ENCODE assay signal across 8 cellular contexts in genomic region chr15:75367406-75367912, GRCh38. TPM values are rescaled to one million over a fixed set of nuclear protein-coding genes. Genes with fewer than 3 reads are reported as not detected.
A peak's percentile ranks its signal among the peaks of the same experiment; 100 is the strongest.
DNase-seq lines count a peak whose midpoint lies in the region; ATAC-seq, FAIRE-seq and TF ChIP-seq lines count a peak whose summit lies in the region.

No MANE protein-coding gene starts in this region.

- H3K4me1 ChIP-seq in astrocyte (ENCODE audit: insufficient read depth, low read length) (peaks cover 16% of the 10 kb centered on the region), right lobe of liver (peaks cover 0 to 31% (median 7%) of the 10 kb centered on the region in 4 donors), thoracic aorta (ENCODE audit: control insufficient read depth in 1 of 2, low read depth in 2 of 2) (peaks cover 6 to 16% of the 10 kb centered on the region in 2 donors)

- H3K27ac ChIP-seq in astrocyte (ENCODE audit: low read depth, low read length): peak overlapping the region; percentile 89
- peak overlapping the region in 2 of 3 donors; percentile 98 to 99 for H3K27ac ChIP-seq in right lobe of liver
- H3K27ac ChIP-seq in thoracic aorta: peak overlapping the region; percentile 97 to 98

- peak overlapping the region; percentile 90 for H3K27ac Mint-ChIP-seq in activated CD8-positive, alpha-beta memory T cell treated with anti-CD3 and anti-CD28 coated beads, Interleukin-2, amount 10 ng/mL, durations not matched to agents 7 days and 5 days
- H3K27ac Mint-ChIP-seq in astrocyte (ENCODE audit: unreplicated experiment): peak overlapping the region; percentile 77

- H4K20me1 ChIP-seq in astrocyte (ENCODE audit: insufficient read depth, low read length): peaks cover 20% of the 10 kb centered on the region

- 16% methylated on average over 5 of the region's 7 CpGs for WGBS in right lobe of liver (ENCODE audit: insufficient coverage, low coverage, low lambda C conversion rate, missing lambda C conversion rate)

- peak overlapping the region; percentile 79 for H3K4me3 Mint-ChIP-seq in activated CD8-positive, alpha-beta memory T cell treated with anti-CD3 and anti-CD28 coated beads, Interleukin-2, amount 10 ng/mL, durations not matched to agents 7 days and 5 days
- H3K4me3 Mint-ChIP-seq in astrocyte (ENCODE audit: unreplicated experiment): peak overlapping the region; percentile 93

- DNase-seq in activated CD8-positive, alpha-beta memory T cell treated with anti-CD3 and anti-CD28 coated beads, Interleukin-2, amount 10 ng/mL, durations not matched to agents 7 days and 5 days: no peak
- no peak for DNase-seq in activated CD8-positive, alpha-beta memory T cell treated with anti-CD3 and anti-CD28 coated beads, Interleukin-2, amount 50 U/mL, for 48 hours
- no peak for DNase-seq in astrocyte (ENCODE audit: low read depth)
- DNase-seq in right lobe of liver: no peak
- DNase-seq in thoracic aorta (ENCODE audit: low spot score): no peak
- DNase-seq in iPS-NIHi7 (ENCODE audit: extremely low spot score): no peak
- no peak for DNase-seq in GDM1 (lab: John Stamatoyannopoulos, UW)
- DNase-seq in NCI-H446 treated with DMSO at 0.1 percent for 48 hours (lab: John Stamatoyannopoulos, UW): no peak

- H3K4me1 Mint-ChIP-seq in activated CD8-positive, alpha-beta memory T cell treated with anti-CD3 and anti-CD28 coated beads, Interleukin-2, amount 10 ng/mL, durations not matched to agents 7 days and 5 days: peaks cover 25% of the 10 kb centered on the region
- peaks cover 12% of the 10 kb centered on the region for H3K4me1 Mint-ChIP-seq in astrocyte (ENCODE audit: low read depth, unreplicated experiment)

- H3K27me3 ChIP-seq in astrocyte (ENCODE audit: insufficient read depth, low read length) (no peaks in the 10 kb centered on the region), right lobe of liver (no peaks in the 10 kb centered on the region), thoracic aorta (replicated peaks; ENCODE audit: insufficient read depth) (no peaks in the 10 kb centered on the region)

- peak overlapping the region; percentile 94 for H3K9ac ChIP-seq in astrocyte (ENCODE audit: low read length)

- H2AFZ ChIP-seq in astrocyte (ENCODE audit: low read depth, low read length): no peak overlapping the region

- no peak for TF ChIP-seq CTCF in astrocyte (IDR thresholded peaks at IDR 0.05; ENCODE audit: insufficient read depth, low read depth, low read length)
- no peak for TF ChIP-seq CTCF in right lobe of liver (IDR thresholded peaks at IDR 0.05)
- no peak for TF ChIP-seq CTCF in thoracic aorta (IDR thresholded peaks at IDR 0.05)

- H3K9me3 ChIP-seq in astrocyte (ENCODE audit: insufficient read depth, low read depth, low read length) (no peaks in the 10 kb centered on the region), right lobe of liver (no peaks in the 10 kb centered on the region), thoracic aorta (no peaks in the 10 kb centered on the region)

- TF ChIP-seq POLR2A in right lobe of liver (IDR thresholded peaks at IDR 0.05): no peak

- intact Hi-C loops in right lobe of liver (cut with DNase I): no loop called here

- H3K36me3 ChIP-seq in astrocyte (ENCODE audit: insufficient read depth, low read length) (peaks cover 27% of the 10 kb centered on the region), right lobe of liver (peaks cover 0 to 51% (median 18%) of the 10 kb centered on the region in 4 donors), thoracic aorta (peaks cover 44% of the 10 kb centered on the region)

- H3K4me2 ChIP-seq in astrocyte (ENCODE audit: low read length): peak overlapping the region; percentile 97

- no peak for ATAC-seq in activated CD8-positive, alpha-beta memory T cell treated with anti-CD3 and anti-CD28 coated beads, Interleukin-2, amount 10 ng/mL, durations not matched to agents 7 days and 5 days
- ATAC-seq in right lobe of liver: no peak
- ATAC-seq in thoracic aorta (ENCODE audit: insufficient number of reproducible peaks, low FRiP score, low read depth): no peak

- H3K4me3 ChIP-seq in astrocyte (ENCODE audit: insufficient read depth, low read depth, low read length) (peak overlapping the region; percentile 80), right lobe of liver (peak overlapping the region; percentile 96 to 100 (median 99)), thoracic aorta (peak overlapping the region; percentile 94)

- no peaks in the 10 kb centered on the region for H3K27me3 Mint-ChIP-seq in activated CD8-positive, alpha-beta memory T cell treated with anti-CD3 and anti-CD28 coated beads, Interleukin-2, amount 10 ng/mL, durations not matched to agents 7 days and 5 days
- no peaks in the 10 kb centered on the region for H3K27me3 Mint-ChIP-seq in astrocyte (ENCODE audit: low read depth, unreplicated experiment)

- CTCF ChIA-PET in activated CD8-positive, alpha-beta memory T cell treated with anti-CD3 and anti-CD28 coated beads, Interleukin-2, amount 10 ng/mL, durations not matched to agents 7 days and 5 days (lab: Charles Lee): interaction anchor here (0.6 to 5.0 kb wide), 42 partner anchors 9 to 1060 kb away, joined by 3 to 68 read pairs (median 5); partner anchors contain the start of genes COMMD4, IMP3, PTPN9 and SIN3A

- no peak for FAIRE-seq in astrocyte (lab: Jason Lieb, UNC)

- H3K9me3 Mint-ChIP-seq in activated CD8-positive, alpha-beta memory T cell treated with anti-CD3 and anti-CD28 coated beads, Interleukin-2, amount 10 ng/mL, durations not matched to agents 7 days and 5 days (ENCODE audit: low read depth): no peaks in the 10 kb centered on the region
- H3K9me3 Mint-ChIP-seq in astrocyte (ENCODE audit: unreplicated experiment): no peaks in the 10 kb centered on the region

- peaks cover 17% of the 10 kb centered on the region for H3K79me2 ChIP-seq in astrocyte (ENCODE audit: insufficient read depth, low read length)

- H3K36me3 Mint-ChIP-seq in activated CD8-positive, alpha-beta memory T cell treated with anti-CD3 and anti-CD28 coated beads, Interleukin-2, amount 10 ng/mL, durations not matched to agents 7 days and 5 days: peaks cover 21% of the 10 kb centered on the region
- peaks cover 10% of the 10 kb centered on the region for H3K36me3 Mint-ChIP-seq in astrocyte (ENCODE audit: low read depth, unreplicated experiment)

RNA-seq across cellular contexts. Expression of gene MAN2C1, which starts 0.9 kb away (rescaled TPM):
- total RNA-seq in activated CD8-positive, alpha-beta memory T cell treated with anti-CD3 and anti-CD28 coated beads, Interleukin-2, amount 10 ng/mL, durations not matched to agents 7 days and 5 days: 100 to 1,000 TPM; 143 to 170 TPM
- total RNA-seq in astrocyte: 76.5 and 80.8 TPM in 2 replicates
- 100 to 1,000 TPM in 1 of 6 experiments, 10 to 100 TPM in 5; 45.4 to 120 (median 79.1) TPM for total RNA-seq in right lobe of liver
- 100 to 1,000 TPM; 394 to 471 TPM for total RNA-seq in thoracic aorta

RNA-seq across cellular contexts. Expression of gene NEIL1, which starts 20.6 kb away (rescaled TPM):
- 1 to 10 TPM; 1.0 to 1.9 TPM for total RNA-seq in activated CD8-positive, alpha-beta memory T cell treated with anti-CD3 and anti-CD28 coated beads, Interleukin-2, amount 10 ng/mL, durations not matched to agents 7 days and 5 days
- total RNA-seq in astrocyte (4.9 and 5.1 TPM in 2 replicates), right lobe of liver (10 to 100 TPM; 16.6 to 32.7 (median 23.7) TPM), thoracic aorta (10 to 100 TPM; 47.8 to 62.3 TPM)

RNA-seq across cellular contexts. Expression of gene COMMD4, which starts 31.6 kb away (rescaled TPM):
- 10 to 100 TPM; 76.6 to 80.7 TPM for total RNA-seq in activated CD8-positive, alpha-beta memory T cell treated with anti-CD3 and anti-CD28 coated beads, Interleukin-2, amount 10 ng/mL, durations not matched to agents 7 days and 5 days
- total RNA-seq in astrocyte (61.0 and 64.1 TPM in 2 replicates), right lobe of liver (10 to 100 TPM; 25.6 to 57.0 (median 41.6) TPM), thoracic aorta (10 to 100 TPM; 57.6 to 71.2 TPM)
